ENCODE assay signal across 9 cellular contexts in the genomic region with DNA sequence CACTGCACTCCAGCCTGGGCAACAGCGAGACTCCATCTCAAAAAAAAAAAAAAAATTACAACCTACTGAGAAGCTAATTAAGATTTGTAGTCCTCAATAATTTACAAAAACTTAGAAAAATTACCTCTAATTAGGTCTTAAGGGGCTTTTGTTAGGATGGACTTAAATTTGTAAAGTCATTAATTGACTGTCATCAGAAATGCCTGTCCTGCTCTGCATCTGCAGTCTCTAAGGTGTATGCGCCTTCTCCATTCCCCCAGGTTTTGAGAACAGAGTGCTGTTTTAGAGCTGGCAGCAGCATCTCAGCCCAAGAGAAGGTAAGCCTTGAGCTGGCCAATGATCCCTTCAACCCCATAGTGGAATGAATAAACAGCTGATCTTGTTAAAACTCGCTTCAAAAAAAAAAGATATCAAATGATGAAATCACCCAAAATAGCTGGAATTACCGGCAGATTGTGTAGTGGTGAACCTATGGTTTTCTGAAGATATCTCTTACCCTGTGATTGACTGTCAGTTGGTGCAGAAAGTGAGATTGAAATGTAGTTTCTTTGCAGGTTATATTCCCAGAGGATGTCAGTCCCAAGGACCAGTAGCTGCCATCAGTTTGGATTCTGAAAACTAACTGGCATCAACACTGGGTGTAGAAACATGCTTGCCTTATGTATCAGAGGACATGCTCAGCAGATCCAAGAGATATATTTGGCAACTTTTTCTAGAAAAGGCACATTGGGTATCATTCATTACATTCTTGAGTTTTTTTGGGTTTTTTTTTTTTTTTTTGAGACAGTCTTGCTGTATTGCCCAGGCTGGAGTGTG. TPM values are rescaled to one million over a fixed set of nuclear protein-coding genes. Genes with fewer than 3 reads are reported as not detected.
DNase-seq lines count a peak whose midpoint lies in the region; ATAC-seq, FAIRE-seq and TF ChIP-seq lines count a peak whose summit lies in the region.
"Had no signal": no experiment of that assay in that cellular context is flagged by ENCODE, and none has a peak within 500 bp of the region (broad histone marks: within the 10 kb centered on the region; RNA-seq: fewer than 3 reads in every experiment).

No MANE protein-coding gene starts in this region.

- no peak for ATAC-seq in GM19324 (IDR thresholded peaks at IDR 0.05; ENCODE audit: low FRiP score, unreplicated experiment)
- ATAC-seq in HG02759 (IDR thresholded peaks at IDR 0.05; ENCODE audit: unreplicated experiment) = no peak

- peaks cover 51% of the 10 kb centered on the region for H3K79me2 ChIP-seq in astrocyte (ENCODE audit: insufficient read depth, low read length)

- H3K9ac ChIP-seq in HUES6 (ENCODE audit: low read length) = peak overlapping the region; percentile 11
- peak overlapping the region; percentile 95 for H3K9ac ChIP-seq in astrocyte (ENCODE audit: low read length)

- no peak for FAIRE-seq in astrocyte (lab: Jason Lieb, UNC)

- H3K4me3 Mint-ChIP-seq in astrocyte (ENCODE audit: unreplicated experiment) = peak overlapping the region; percentile 99
- H3K4me3 Mint-ChIP-seq in mesothelial cell of epicardium = peak overlapping the region; percentile 97

- H3K4me3 ChIP-seq in HUES6 (ENCODE audit: low read depth, low read length) (peak overlapping the region; percentile 92; the same call in 1 of the 2 replicates), astrocyte (ENCODE audit: insufficient read depth, low read depth, low read length) (peak overlapping the region; percentile 99)

- H3K27ac ChIP-seq in C4-2B (peak overlapping the region; percentile 99), HUES6 (ENCODE audit: low read depth, low read length) (no peak overlapping the region), astrocyte (ENCODE audit: low read depth, low read length) (no peak overlapping the region)

- no peak for TF ChIP-seq CTCF in C4-2B (conservative IDR thresholded peaks at IDR 0.05)
- TF ChIP-seq CTCF in astrocyte (IDR thresholded peaks at IDR 0.05; ENCODE audit: insufficient read depth, low read depth, low read length) = no peak
- no peak for TF ChIP-seq CTCF in mesothelial cell of epicardium (IDR thresholded peaks at IDR 0.05; ENCODE audit: unreplicated experiment)

- H3K4me1 ChIP-seq in HUES6 (ENCODE audit: control insufficient read depth, insufficient read depth, low read length) (peaks cover 17% of the 10 kb centered on the region), astrocyte (ENCODE audit: insufficient read depth, low read length) (peaks cover 31% of the 10 kb centered on the region)

- H3K9me3 Mint-ChIP-seq in astrocyte (ENCODE audit: unreplicated experiment) = peaks cover 2% of the 10 kb centered on the region
- H3K9me3 Mint-ChIP-seq in mesothelial cell of epicardium = no peaks in the 10 kb centered on the region

- peaks cover 16% of the 10 kb centered on the region for H3K4me1 Mint-ChIP-seq in astrocyte (ENCODE audit: low read depth, unreplicated experiment)
- peaks cover 46% of the 10 kb centered on the region for H3K4me1 Mint-ChIP-seq in mesothelial cell of epicardium

- H3K36me3 Mint-ChIP-seq in astrocyte (ENCODE audit: low read depth, unreplicated experiment) = peaks cover 32% of the 10 kb centered on the region
- peaks cover 20% of the 10 kb centered on the region for H3K36me3 Mint-ChIP-seq in mesothelial cell of epicardium

- H2AFZ ChIP-seq in astrocyte (ENCODE audit: low read depth, low read length) = no peak overlapping the region

- H4K20me1 ChIP-seq in astrocyte (ENCODE audit: insufficient read depth, low read length) = peaks cover 63% of the 10 kb centered on the region

- H3K27me3 ChIP-seq in HUES6 (ENCODE audit: control insufficient read depth, insufficient read depth, low read length) = no peaks in the 10 kb centered on the region
- H3K27me3 ChIP-seq in astrocyte (ENCODE audit: insufficient read depth, low read length) = no peaks in the 10 kb centered on the region

- H3K4me2 ChIP-seq in astrocyte (ENCODE audit: low read length) = peak overlapping the region; percentile 95

- DNase-seq in astrocyte (ENCODE audit: low read depth) (no peak), mesothelial cell of epicardium (ENCODE audit: low spot score in 2 of 2, unreplicated experiment in 2 of 2) (no peak), GOT3 (lab: John Stamatoyannopoulos, UW) (no peak), NCI-H1694 treated with DMSO at 0.1 percent for 48 hours (lab: John Stamatoyannopoulos, UW) (no peak)
- DNase-seq: stimulated activated CD4-positive, alpha-beta T cell treated with anti-CD3 and anti-CD28 coated beads, Interleukin-1b, Interleukin-23, amount 100 ng/mL, for 48 hours had no signal

- no peaks in the 10 kb centered on the region for H3K9me3 ChIP-seq in HUES6 (ENCODE audit: control insufficient read depth, insufficient read depth, low read depth, low read length)
- no peaks in the 10 kb centered on the region for H3K9me3 ChIP-seq in astrocyte (ENCODE audit: insufficient read depth, low read depth, low read length)

- H3K27ac Mint-ChIP-seq in astrocyte (ENCODE audit: unreplicated experiment) (peak overlapping the region; percentile 98), mesothelial cell of epicardium (peak overlapping the region; percentile 61)

- no peaks in the 10 kb centered on the region for H3K27me3 Mint-ChIP-seq in astrocyte (ENCODE audit: low read depth, unreplicated experiment)
- no peaks in the 10 kb centered on the region for H3K27me3 Mint-ChIP-seq in mesothelial cell of epicardium (ENCODE audit: low read depth)

- H3K36me3 ChIP-seq in HUES6 (ENCODE audit: control insufficient read depth, insufficient read depth, low read length) (peaks cover 57% of the 10 kb centered on the region), astrocyte (ENCODE audit: insufficient read depth, low read length) (peaks cover 45% of the 10 kb centered on the region)

RNA-seq across cellular contexts. Expression of gene TRPV2, which starts 25.7 kb away (rescaled TPM):
- total RNA-seq in astrocyte = 0.50 and 0.86 TPM in 2 replicates
- total RNA-seq in mesothelial cell of epicardium = 1.9 to 4.5 TPM (median 2.1 TPM) in 3 replicates

RNA-seq across cellular contexts. Expression of gene LRRC75A, which starts 51.0 kb away (rescaled TPM):
- 0.36 TPM in 2 replicates for total RNA-seq in astrocyte
- total RNA-seq in mesothelial cell of epicardium = 4.0 to 4.5 TPM (median 4.3 TPM) in 3 replicates
